8 cellular contexts compared by ENCODE assay signal in genomic region chr10:89414879-89415821, GRCh38. TPM values are rescaled to one million over a fixed set of nuclear protein-coding genes. Genes with fewer than 3 reads are reported as not detected.
A peak's percentile ranks its signal among the peaks of the same experiment; 100 is the strongest.
DNase-seq lines count a peak whose midpoint lies in the region; ATAC-seq and TF ChIP-seq lines count a peak whose summit lies in the region.

No MANE protein-coding gene starts in this region.

- H3K9me3 Mint-ChIP-seq in activated CD4-positive, alpha-beta T cell treated with anti-CD3 and anti-CD28 coated beads for 36 hours (ENCODE audit: low read depth): peaks cover 4% of the 10 kb centered on the region
- no peaks in the 10 kb centered on the region for H3K9me3 Mint-ChIP-seq in dendritic cell treated with granulocyte-macrophage colony-stimulating factor and Interleukin-4, amounts not matched to agents 40 ng/mL and 50 ng/mL, for 4 days

- TF ChIP-seq CTCF in GM06990 (IDR thresholded peaks at IDR 0.05; ENCODE audit: insufficient read depth, low read length, poor library complexity, severe bottlenecking) (no peak), IMR-90 (conservative IDR thresholded peaks at IDR 0.05; ENCODE audit: low read depth, low read length) (no peak), left lung (IDR thresholded peaks at IDR 0.05) (peak in 1 of 2 donors; percentile 24)

- H4K20me1 ChIP-seq in IMR-90 (ENCODE audit: insufficient read depth, low read length): no peaks in the 10 kb centered on the region

- WGBS in IMR-90 (ENCODE audit: extremely low coverage in 2 of 2, insufficient read length in 1 of 2), 2 experiments: 1% methylated on average over 24 of the region's 66 CpGs; no CpG with 5 or more reads in 1 of the 2 experiments

- peak overlapping the region; percentile 92 for H3K18ac ChIP-seq in IMR-90 (ENCODE audit: low read depth, low read length)

- peak overlapping the region; percentile 7; the same call in 1 of the 3 replicates for H2BK15ac ChIP-seq in IMR-90 (ENCODE audit: low read depth, low read length)

- H3K9ac ChIP-seq in IMR-90 (ENCODE audit: low read depth, low read length): peak overlapping the region; percentile 96

- POLR2A ChIA-PET in IMR-90 (lab: Charles Lee; ENCODE audit: unreplicated experiment): interaction anchor here (0.5 kb wide), 1 partner anchor 260 kb away, joined by 9 read pairs; no protein-coding TSS in a partner anchor
- POLR2A ChIA-PET in activated CD4-positive, alpha-beta T cell treated with anti-CD3 and anti-CD28 coated beads for 36 hours (lab: Charles Lee): no interaction called here

- H3K9me3 ChIP-seq in IMR-90 (ENCODE audit: control insufficient read depth, insufficient read depth, low read length) (no peaks in the 10 kb centered on the region), left lung (no peaks in the 10 kb centered on the region)

- TF ChIP-seq RAD21 in IMR-90 (IDR thresholded peaks at IDR 0.05; ENCODE audit: low read length): no peak

- peaks cover 4% of the 10 kb centered on the region for H3K4me1 ChIP-seq in IMR-90 (ENCODE audit: control insufficient read depth, insufficient read depth, low read length)
- H3K4me1 ChIP-seq in left lung: peaks cover 25 to 56% of the 10 kb centered on the region in 2 donors

- peak overlapping the region; percentile 79 for H2BK5ac ChIP-seq in IMR-90 (ENCODE audit: low read depth, low read length, poor library complexity, severe bottlenecking)

- H3K27me3 Mint-ChIP-seq in activated CD4-positive, alpha-beta T cell treated with anti-CD3 and anti-CD28 coated beads for 36 hours: no peaks in the 10 kb centered on the region
- no peaks in the 10 kb centered on the region for H3K27me3 Mint-ChIP-seq in dendritic cell treated with granulocyte-macrophage colony-stimulating factor and Interleukin-4, amounts not matched to agents 40 ng/mL and 50 ng/mL, for 4 days

- dilution Hi-C loops in IMR-90 (cut with HindIII; ENCODE audit: low sequenced_read_pairs, unreplicated experiment): no loop called here

- H2BK120ac ChIP-seq in IMR-90 (ENCODE audit: low read depth, low read length): peak overlapping the region; percentile 98; the same call in 1 of the 2 replicates

- H3K4me2 ChIP-seq in IMR-90 (ENCODE audit: low read depth, low read length): peak overlapping the region; percentile 99

- DNase-seq in GM06990 (ENCODE audit: extremely low read depth, insufficient read length) (peak; percentile 70), IMR-90 (peak; percentile 32), left lung (peak; percentile 54 to 86), GF-D8 (lab: John Stamatoyannopoulos, UW) (no peak)
- DNase-seq in activated CD4-positive, alpha-beta T cell treated with anti-CD3 and anti-CD28 coated beads for 36 hours: peak; percentile 60
- peak; percentile 12 to 24 (median 12) for DNase-seq in stimulated activated CD4-positive, alpha-beta T cell treated with anti-CD3 and anti-CD28 coated beads, TNF-alpha, amount 100 ng/mL, for 4 hours (ENCODE audit: low read depth in 3 of 3)

- H4K5ac ChIP-seq in IMR-90 (ENCODE audit: low read depth, low read length): peak overlapping the region; percentile 98

- H4K91ac ChIP-seq in IMR-90 (ENCODE audit: insufficient read depth, low read depth, low read length): peak overlapping the region; percentile 69; the same call in 1 of the 2 replicates

- H2BK20ac ChIP-seq in IMR-90 (ENCODE audit: low read depth, low read length): no peak overlapping the region; the same call in 1 of the 2 replicates

- peak overlapping the region; percentile 91 for H3K27ac ChIP-seq in IMR-90 (ENCODE audit: insufficient read depth, low read length)
- peak overlapping the region; percentile 87 to 98 for H3K27ac ChIP-seq in left lung

- peak overlapping the region; percentile 89 for H3K4me3 ChIP-seq in GM06990 (replicated peaks; ENCODE audit: low read depth, low read length)
- H3K4me3 ChIP-seq in IMR-90 (ENCODE audit: insufficient read depth, low read depth, low read length): peak overlapping the region; percentile 88
- H3K4me3 ChIP-seq in left lung: peak overlapping the region; percentile 61 to 89

- intact Hi-C loops in IMR-90 (cut with micrococcal nuclease): loop anchor here (2.0 kb wide), 1 partner anchor 40 kb away; no protein-coding TSS in a partner anchor
- intact Hi-C loops in activated CD4-positive, alpha-beta T cell treated with anti-CD3 and anti-CD28 coated beads for 36 hours (cut with DNase I, micrococcal nuclease): loop anchor here (1.0 to 10.0 kb wide), 12 partner anchors 22 to 1460 kb away; partner anchors contain the start of genes IFIT1 (in 2 of the 2), KIF20B (in 2 of the 2), PANK1 (in 2 of the 2) and FAS (in 1 of the 2)
- intact Hi-C loops in dendritic cell treated with granulocyte-macrophage colony-stimulating factor and Interleukin-4, amounts not matched to agents 40 ng/mL and 50 ng/mL, for 4 days (cut with micrococcal nuclease): no loop called here
- intact Hi-C loops in left lung (cut with DNase I): no loop called here

- no peaks in the 10 kb centered on the region for H3K27me3 ChIP-seq in GM06990 (replicated peaks; ENCODE audit: control insufficient read depth, insufficient read depth, low read length)
- no peaks in the 10 kb centered on the region for H3K27me3 ChIP-seq in IMR-90 (ENCODE audit: control insufficient read depth, insufficient read depth, low read length)
- H3K27me3 ChIP-seq in left lung: no peaks in the 10 kb centered on the region

- peaks cover 17 to 42% of the 10 kb centered on the region in 2 experiments; a peak in 3 of 4 replicates for H3K79me1 ChIP-seq in IMR-90 (ENCODE audit: low read depth in 1 of 2, low read length in 2 of 2)

- peaks cover 32% of the 10 kb centered on the region for H3K36me3 Mint-ChIP-seq in activated CD4-positive, alpha-beta T cell treated with anti-CD3 and anti-CD28 coated beads for 36 hours (ENCODE audit: low read depth)
- peaks cover 50% of the 10 kb centered on the region for H3K36me3 Mint-ChIP-seq in dendritic cell treated with granulocyte-macrophage colony-stimulating factor and Interleukin-4, amounts not matched to agents 40 ng/mL and 50 ng/mL, for 4 days (ENCODE audit: low read depth)

- peak overlapping the region; percentile 78 for H2AK9ac ChIP-seq in IMR-90 (replicated peaks; ENCODE audit: low read depth, low read length, poor library complexity)

- CTCF ChIA-PET in IMR-90 (lab: Yijun Ruan, JAX): interaction anchor here (0.7 to 1.3 kb wide), 3 partner anchors 26 to 530 kb away, joined by 3 to 4 read pairs (median 3); no protein-coding TSS in a partner anchor
- CTCF ChIA-PET in activated CD4-positive, alpha-beta T cell treated with anti-CD3 and anti-CD28 coated beads for 36 hours (lab: Charles Lee): interaction anchor here (0.6 to 2.3 kb wide), 5 partner anchors 10 to 69 kb away, joined by 3 to 11 read pairs (median 3); partner anchors contain the start of gene IFIT1

- in situ Hi-C loops in IMR-90 (cut with MboI; ENCODE audit: low sequenced_read_pairs): no loop called here

- peak overlapping the region; percentile 81 for H3K4me3 Mint-ChIP-seq in activated CD4-positive, alpha-beta T cell treated with anti-CD3 and anti-CD28 coated beads for 36 hours
- peak overlapping the region; percentile 81 for H3K4me3 Mint-ChIP-seq in dendritic cell treated with granulocyte-macrophage colony-stimulating factor and Interleukin-4, amounts not matched to agents 40 ng/mL and 50 ng/mL, for 4 days

- 0 out of 2 replicates have a peak, but pooled peaks have one; percentile 11 for TF ChIP-seq POLR2A in IMR-90 (IDR thresholded peaks at IDR 0.05; ENCODE audit: low read depth, low read length)

- H2AK5ac ChIP-seq in IMR-90 (ENCODE audit: low read depth, low read length): 0 out of 2 replicates have a peak overlapping the region, but pooled peaks have one; percentile 63

- no TSS peak for BruUV-seq in IMR-90 (replicated peaks; lab: Mats Ljungman, UMichigan)

- H3K4me1 Mint-ChIP-seq in activated CD4-positive, alpha-beta T cell treated with anti-CD3 and anti-CD28 coated beads for 36 hours: peaks cover 45% of the 10 kb centered on the region
- peaks cover 42% of the 10 kb centered on the region for H3K4me1 Mint-ChIP-seq in dendritic cell treated with granulocyte-macrophage colony-stimulating factor and Interleukin-4, amounts not matched to agents 40 ng/mL and 50 ng/mL, for 4 days (ENCODE audit: low read depth)

- peak overlapping the region; percentile 98 for H3K27ac Mint-ChIP-seq in activated CD4-positive, alpha-beta T cell treated with anti-CD3 and anti-CD28 coated beads for 36 hours
- peak overlapping the region; percentile 94 for H3K27ac Mint-ChIP-seq in dendritic cell treated with granulocyte-macrophage colony-stimulating factor and Interleukin-4, amounts not matched to agents 40 ng/mL and 50 ng/mL, for 4 days

- 0 out of 2 replicates have a peak, but pooled peaks cover 6% of the 10 kb centered on the region for H3K9me1 ChIP-seq in IMR-90 (ENCODE audit: insufficient read depth, low read length)

- peak overlapping the region; percentile 99 for H3K4ac ChIP-seq in IMR-90 (ENCODE audit: low read depth, low read length)

- ATAC-seq in GM21717 (IDR thresholded peaks at IDR 0.05; ENCODE audit: unreplicated experiment) (peak; percentile 35), IMR-90 (ENCODE audit: low read depth) (peak; percentile 74), left lung (peak; percentile 76)
- peak; percentile 46 for ATAC-seq in activated CD4-positive, alpha-beta T cell treated with anti-CD3 and anti-CD28 coated beads for 36 hours

- H3K14ac ChIP-seq in IMR-90 (replicated peaks; ENCODE audit: low read depth, low read length): peak overlapping the region; percentile 100

- H3K36me3 ChIP-seq in GM06990 (ENCODE audit: control insufficient read depth, insufficient read depth, low read length): no peaks in the 10 kb centered on the region
- H3K36me3 ChIP-seq in IMR-90 (ENCODE audit: control insufficient read depth, insufficient read depth, low read length): peaks cover 4% of the 10 kb centered on the region
- peaks cover 0 to 17% of the 10 kb centered on the region in 2 donors for H3K36me3 ChIP-seq in left lung

- peak overlapping the region; percentile 92 to 94 for H4K8ac ChIP-seq in IMR-90 (ENCODE audit: low read depth in 2 of 2, low read length in 2 of 2)

- peak overlapping the region; percentile 95 for H2AFZ ChIP-seq in IMR-90 (replicated peaks; ENCODE audit: low read length, poor library complexity)

- peak overlapping the region; percentile 99 for H3K23ac ChIP-seq in IMR-90 (ENCODE audit: low read depth, low read length)

- peak overlapping the region; percentile 93; the same call in 1 of the 2 replicates for H3K56ac ChIP-seq in IMR-90 (ENCODE audit: extremely low read depth, insufficient read depth, low read length)

RNA-seq across cellular contexts. Expression of gene IFIT5, which starts 0.8 kb away (rescaled TPM):
- total RNA-seq in IMR-90 (2012; rRNA removed) (18.1 and 21.7 TPM in 2 replicates), left lung (10 to 100 TPM; 21.4 to 26.3 TPM)
- polyA plus RNA-seq in IMR-90 (2012; rRNA removed): 3.9 and 5.2 TPM in 2 replicates
- polyA plus RNA-seq in IMR-90 (2012; cell fraction: cytosol; rRNA removed): 1.2 and 1.7 TPM in 2 replicates
- polyA plus RNA-seq in IMR-90 (2012; cell fraction: nucleus; rRNA removed; ENCODE audit: low replicate concordance): 0.24 and 1.7 TPM in 2 replicates
- 10 to 100 TPM; 14.4 to 14.9 TPM for total RNA-seq in activated CD4-positive, alpha-beta T cell treated with anti-CD3 and anti-CD28 coated beads for 36 hours

RNA-seq across cellular contexts. Expression of gene IFIT1, which starts 22.7 kb away (rescaled TPM):
- total RNA-seq in IMR-90 (2012; rRNA removed): 6.8 and 7.5 TPM in 2 replicates
- 4.5 and 6.1 TPM in 2 replicates for polyA plus RNA-seq in IMR-90 (2012; rRNA removed)
- 1.2 and 2.8 TPM in 2 replicates for polyA plus RNA-seq in IMR-90 (2012; cell fraction: cytosol; rRNA removed)
- 0.23 and 3.1 TPM in 2 replicates for polyA plus RNA-seq in IMR-90 (2012; cell fraction: nucleus; rRNA removed; ENCODE audit: low replicate concordance)
- 1 to 10 TPM; 5.9 to 6.5 TPM for total RNA-seq in activated CD4-positive, alpha-beta T cell treated with anti-CD3 and anti-CD28 coated beads for 36 hours
- 10 to 100 TPM; 30.7 to 34.8 TPM for total RNA-seq in left lung

RNA-seq across cellular contexts. Expression of gene IFIT1B, which starts 37.3 kb away (rescaled TPM):
- not detected in 2 replicates for total RNA-seq in IMR-90 (2012; rRNA removed)
- polyA plus RNA-seq in IMR-90 (2012; rRNA removed): not detected in 2 replicates
- polyA plus RNA-seq in IMR-90 (2012; cell fraction: cytosol; rRNA removed): not detected in 2 replicates
- polyA plus RNA-seq in IMR-90 (2012; cell fraction: nucleus; rRNA removed; ENCODE audit: low replicate concordance): not detected in 2 replicates
- total RNA-seq in activated CD4-positive, alpha-beta T cell treated with anti-CD3 and anti-CD28 coated beads for 36 hours: not detected
- not detected for total RNA-seq in left lung

Comparison
In these comparisons a context has a peak if more than half of its experiments do, and no peak if none do; other contexts are left out.
1. intact Hi-C loops: an anchor here in IMR-90 (2.0 kb wide) and activated CD4-positive, alpha-beta T cell treated with anti-CD3 and anti-CD28 coated beads for 36 hours (1.0 to 10.0 kb wide); none called in dendritic cell treated with granulocyte-macrophage colony-stimulating factor and Interleukin-4, amounts not matched to agents 40 ng/mL and 50 ng/mL, for 4 days and left lung.